12 cellular contexts compared by ENCODE assay signal in genomic region chr9:76887003-76887821, GRCh38. TPM values are rescaled to one million over a fixed set of nuclear protein-coding genes. Genes with fewer than 3 reads are reported as not detected.
DNase-seq lines count a peak whose midpoint lies in the region; ATAC-seq and TF ChIP-seq lines count a peak whose summit lies in the region.
"Had no signal": no experiment of that assay in that cellular context is flagged by ENCODE, and none has a peak within 500 bp of the region (broad histone marks: within the 10 kb centered on the region; RNA-seq: fewer than 3 reads in every experiment).

No MANE protein-coding gene starts in this region.

- H3K9me3 ChIP-seq in sigmoid colon: no peaks in the 10 kb centered on the region
- no peaks in the 10 kb centered on the region for H3K9me3 ChIP-seq in heart left ventricle
- H3K9me3 ChIP-seq in upper lobe of right lung: no peaks in the 10 kb centered on the region

- H3K27me3 ChIP-seq in sigmoid colon (no peaks in the 10 kb centered on the region), heart left ventricle (no peaks in the 10 kb centered on the region), upper lobe of right lung (peaks cover 4% of the 10 kb centered on the region)

- H3K9me3 Mint-ChIP-seq in activated naive CD8-positive, alpha-beta T cell treated with anti-CD3 and anti-CD28 coated beads, Interleukin-2, amount 50 U/mL, for 24 hours: no peaks in the 10 kb centered on the region
- H3K9me3 Mint-ChIP-seq: dendritic cell treated with granulocyte-macrophage colony-stimulating factor and Interleukin-4, amounts not matched to agents 40 ng/mL and 50 ng/mL, for 4 days had no signal

- TF ChIP-seq CTCF in sigmoid colon (IDR thresholded peaks at IDR 0.05): peak in 1 of 4 experiments; percentile 13
- no peak for TF ChIP-seq CTCF in heart left ventricle (IDR thresholded peaks at IDR 0.05)
- TF ChIP-seq CTCF in upper lobe of right lung (IDR thresholded peaks at IDR 0.05): no peak

- TF ChIP-seq POLR2A in sigmoid colon (IDR thresholded peaks at IDR 0.05) (no peak), heart left ventricle (IDR thresholded peaks at IDR 0.05) (no peak)

- peaks cover 0 to 73% (median 58%) of the 10 kb centered on the region in 4 donors for H3K4me1 ChIP-seq in sigmoid colon
- no peaks in the 10 kb centered on the region for H3K4me1 ChIP-seq in heart left ventricle
- no peaks in the 10 kb centered on the region for H3K4me1 ChIP-seq in upper lobe of right lung

- H3K36me3 ChIP-seq in sigmoid colon: peaks cover 0 to 5% (median 1%) of the 10 kb centered on the region in 4 donors
- no peaks in the 10 kb centered on the region for H3K36me3 ChIP-seq in heart left ventricle
- H3K36me3 ChIP-seq in upper lobe of right lung: no peaks in the 10 kb centered on the region

- no peak overlapping the region for H3K4me3 Mint-ChIP-seq in activated naive CD8-positive, alpha-beta T cell treated with anti-CD3 and anti-CD28 coated beads, Interleukin-2, amount 50 U/mL, for 24 hours
- H3K4me3 Mint-ChIP-seq: activated CD8-positive, alpha-beta memory T cell treated with anti-CD3 and anti-CD28 coated beads, Interleukin-2, amount 10 ng/mL, durations not matched to agents 7 days and 5 days; dendritic cell treated with granulocyte-macrophage colony-stimulating factor and Interleukin-4, amounts not matched to agents 40 ng/mL and 50 ng/mL, for 4 days had no signal

- ATAC-seq in GM18502 (IDR thresholded peaks at IDR 0.05; ENCODE audit: poor library complexity, unreplicated experiment) (peak; percentile 56), HG03469 (IDR thresholded peaks at IDR 0.05; ENCODE audit: unreplicated experiment) (peak; percentile 33), heart left ventricle (no peak), upper lobe of right lung (no peak)
- ATAC-seq in activated naive CD8-positive, alpha-beta T cell treated with anti-CD3 and anti-CD28 coated beads, Interleukin-2, amount 50 U/mL, for 24 hours: no peak
- ATAC-seq: activated CD8-positive, alpha-beta memory T cell treated with anti-CD3 and anti-CD28 coated beads, Interleukin-2, amount 10 ng/mL, durations not matched to agents 7 days and 5 days had no signal

- H3K27ac Mint-ChIP-seq in activated naive CD8-positive, alpha-beta T cell treated with anti-CD3 and anti-CD28 coated beads, Interleukin-2, amount 50 U/mL, for 24 hours: no peak overlapping the region
- H3K27ac Mint-ChIP-seq: activated CD8-positive, alpha-beta memory T cell treated with anti-CD3 and anti-CD28 coated beads, Interleukin-2, amount 10 ng/mL, durations not matched to agents 7 days and 5 days; dendritic cell treated with granulocyte-macrophage colony-stimulating factor and Interleukin-4, amounts not matched to agents 40 ng/mL and 50 ng/mL, for 4 days had no signal

- 31 to 59% methylated on average over 5 of the region's 5 CpGs for WGBS in sigmoid colon, 2 donors
- WGBS in heart left ventricle, 4 donors: 67 to 78% (median 71%) methylated on average over 5 of the region's 5 CpGs

- peak; percentile 40 for DNase-seq in dedifferentiated amniotic fluid mesenchymal stem cell (ENCODE audit: extremely low spot score)
- DNase-seq in sigmoid colon: no peak
- DNase-seq in heart left ventricle: no peak
- no peak for DNase-seq in activated naive CD8-positive, alpha-beta T cell treated with anti-CD3 and anti-CD28 coated beads, Interleukin-2, amount 50 U/mL, for 24 hours
- DNase-seq in upper lobe of right lung: no peak
- DNase-seq in NCI-H128 (lab: John Stamatoyannopoulos, UW; ENCODE audit: unreplicated experiment): no peak
- DNase-seq: activated CD8-positive, alpha-beta memory T cell treated with anti-CD3 and anti-CD28 coated beads, Interleukin-2, amount 10 ng/mL, durations not matched to agents 7 days and 5 days; SHP77 had no signal

- no peaks in the 10 kb centered on the region for H3K36me3 Mint-ChIP-seq in activated naive CD8-positive, alpha-beta T cell treated with anti-CD3 and anti-CD28 coated beads, Interleukin-2, amount 50 U/mL, for 24 hours (ENCODE audit: low read depth)
- H3K36me3 Mint-ChIP-seq: activated CD8-positive, alpha-beta memory T cell treated with anti-CD3 and anti-CD28 coated beads, Interleukin-2, amount 10 ng/mL, durations not matched to agents 7 days and 5 days had no signal

- no peak for TF ChIP-seq EP300 in sigmoid colon (IDR thresholded peaks at IDR 0.05)

- intact Hi-C loops in sigmoid colon (cut with DNase I): no loop called here
- intact Hi-C loops in heart left ventricle (cut with DNase I): loop anchor here in 1 of 10 donors (5.0 kb wide), 1 partner anchor 40 kb away; no protein-coding TSS in a partner anchor
- intact Hi-C loops in upper lobe of right lung (cut with DNase I): no loop called here

- no peak overlapping the region for H3K4me3 ChIP-seq in sigmoid colon
- no peak overlapping the region for H3K4me3 ChIP-seq in heart left ventricle
- no peak overlapping the region for H3K4me3 ChIP-seq in upper lobe of right lung

- peak overlapping the region; percentile 66 to 95 (median 78) for H3K27ac ChIP-seq in sigmoid colon
- H3K27ac ChIP-seq in heart left ventricle: peak overlapping the region in 1 of 12 donors; percentile 77
- no peak overlapping the region for H3K27ac ChIP-seq in upper lobe of right lung

- H3K27me3 Mint-ChIP-seq in activated naive CD8-positive, alpha-beta T cell treated with anti-CD3 and anti-CD28 coated beads, Interleukin-2, amount 50 U/mL, for 24 hours: peaks cover 2% of the 10 kb centered on the region
- H3K27me3 Mint-ChIP-seq: activated CD8-positive, alpha-beta memory T cell treated with anti-CD3 and anti-CD28 coated beads, Interleukin-2, amount 10 ng/mL, durations not matched to agents 7 days and 5 days; dendritic cell treated with granulocyte-macrophage colony-stimulating factor and Interleukin-4, amounts not matched to agents 40 ng/mL and 50 ng/mL, for 4 days had no signal

- H3K4me1 Mint-ChIP-seq in activated naive CD8-positive, alpha-beta T cell treated with anti-CD3 and anti-CD28 coated beads, Interleukin-2, amount 50 U/mL, for 24 hours: no peaks in the 10 kb centered on the region
- H3K4me1 Mint-ChIP-seq: activated CD8-positive, alpha-beta memory T cell treated with anti-CD3 and anti-CD28 coated beads, Interleukin-2, amount 10 ng/mL, durations not matched to agents 7 days and 5 days had no signal

RNA-seq across cellular contexts. Expression of gene PRUNE2, which starts 18.7 kb away (rescaled TPM):
- total RNA-seq in sigmoid colon (100 to 1,000 TPM; 440 to 536 (median 490) TPM), heart left ventricle (1 to 10 TPM in 6 of 9 donors, under 1 TPM in 3; 0.51 to 7.7 (median 2.6) TPM), upper lobe of right lung (7.4 TPM)
- polyA plus RNA-seq in sigmoid colon (10 to 100 TPM in 1 of 3 donors, 1 to 10 TPM in 2; 7.4 to 32.2 (median 8.4) TPM), heart left ventricle (under 1 TPM; 0.65 to 0.71 TPM)
- total RNA-seq: G401 had no signal

Comparison
In these comparisons a context has a peak if more than half of its experiments do, and no peak if none do; other contexts are left out.
1. ATAC-seq: peak in GM18502 (single experiment) and HG03469 (single experiment); none in heart left ventricle (0 of 4), activated naive CD8-positive, alpha-beta T cell treated with anti-CD3 and anti-CD28 coated beads, Interleukin-2, amount 50 U/mL, for 24 hours (single experiment) and upper lobe of right lung (single experiment).
2. RNA of gene PRUNE2, which starts 18.7 kb away (total RNA-seq): 440 to 536 TPM in sigmoid colon; 7.4 TPM in upper lobe of right lung (single experiment) and 0.51 to 7.7 TPM in heart left ventricle; every median in the first group is over 10 times any median in the second.